ENCODE assay signal across 1 cellular context in genomic region chr6:12314751-12315150, GRCh38.
TF ChIP-seq lines count a peak whose summit lies in the region.

No MANE protein-coding gene starts in this region.

TF ChIP-seq in H1, 55 proteins besides CTCF, POLR2A, EP300 and RAD21:
- TF ChIP-seq SRF (IDR thresholded peaks at IDR 0.05; ENCODE audit: low read depth, low read length), result no peak
- TF ChIP-seq EZH2 (IDR thresholded peaks at IDR 0.05; ENCODE audit: low read depth, low read length, severe bottlenecking), result no peak
- TF ChIP-seq JUND (IDR thresholded peaks at IDR 0.05; ENCODE audit: low read length), result no peak
- TF ChIP-seq NANOG (IDR thresholded peaks at IDR 0.05; ENCODE audit: insufficient read depth, low read depth, low read length, poor library complexity, severe bottlenecking), result no peak
- TF ChIP-seq CEBPB (IDR thresholded peaks at IDR 0.05; ENCODE audit: low read depth, low read length), result no peak
- no peak for TF ChIP-seq RXRA (IDR thresholded peaks at IDR 0.05; ENCODE audit: insufficient read depth, low read depth, low read length)
- no peak for TF ChIP-seq BCL11A (IDR thresholded peaks at IDR 0.05; ENCODE audit: low read depth in 2 of 2, low read length in 2 of 2)
- TF ChIP-seq SUZ12 (IDR thresholded peaks at IDR 0.05; ENCODE audit: low read length), result no peak
- no peak for TF ChIP-seq EGR1 (IDR thresholded peaks at IDR 0.05; ENCODE audit: borderline replicate concordance, low read depth, low read length)
- TF ChIP-seq MAFK (IDR thresholded peaks at IDR 0.05; ENCODE audit: low read depth, low read length), result no peak
- TF ChIP-seq POU5F1 (IDR thresholded peaks at IDR 0.05; ENCODE audit: low read depth, low read length), result no peak
- no peak for TF ChIP-seq RBBP5 (IDR thresholded peaks at IDR 0.05; ENCODE audit: borderline replicate concordance, low read depth, low read length)
- TF ChIP-seq TAF1 (IDR thresholded peaks at IDR 0.05; ENCODE audit: low read depth, low read length), result no peak
- no peak for TF ChIP-seq KDM5A (IDR thresholded peaks at IDR 0.05; ENCODE audit: low read length)
- no peak for TF ChIP-seq CREB1 (IDR thresholded peaks at IDR 0.05)
- no peak for TF ChIP-seq GABPA (IDR thresholded peaks at IDR 0.05; ENCODE audit: borderline replicate concordance, insufficient read depth, low read length)
- no peak for TF ChIP-seq CBX5 (IDR thresholded peaks at IDR 0.05; ENCODE audit: low read depth, low read length)
